Comparison of ENCODE assay signal across 1 cellular context in genomic region chr3:164927728-164928127, GRCh38.
TF ChIP-seq lines count a peak whose summit lies in the region.

No MANE protein-coding gene starts in this region.

TF ChIP-seq in IMR-90, 13 proteins besides CTCF, POLR2A, EP300 and RAD21 (continued from another document):
- TF ChIP-seq USF2 (IDR thresholded peaks at IDR 0.05; ENCODE audit: low read depth, low read length) (no peak), NFE2L2 (IDR thresholded peaks at IDR 0.05; ENCODE audit: low read depth, low read length) (no peak), RFX5 (IDR thresholded peaks at IDR 0.05; ENCODE audit: low read depth, low read length) (no peak), MAFK (IDR thresholded peaks at IDR 0.05; ENCODE audit: low read depth, low read length) (no peak), FOS (IDR thresholded peaks at IDR 0.05; ENCODE audit: low read depth, low read length) (no peak), ELK1 (IDR thresholded peaks at IDR 0.05; ENCODE audit: borderline replicate concordance, low read depth, low read length) (no peak), SMC3 (IDR thresholded peaks at IDR 0.05; ENCODE audit: low read depth, low read length) (no peak), RCOR1 (IDR thresholded peaks at IDR 0.05; ENCODE audit: insufficient replicate concordance, low read length) (no peak), BHLHE40 (IDR thresholded peaks at IDR 0.05; ENCODE audit: low read depth, low read length) (no peak), MXI1 (IDR thresholded peaks at IDR 0.05; ENCODE audit: borderline replicate concordance, low read depth, low read length) (no peak)
